In the genomic region with DNA sequence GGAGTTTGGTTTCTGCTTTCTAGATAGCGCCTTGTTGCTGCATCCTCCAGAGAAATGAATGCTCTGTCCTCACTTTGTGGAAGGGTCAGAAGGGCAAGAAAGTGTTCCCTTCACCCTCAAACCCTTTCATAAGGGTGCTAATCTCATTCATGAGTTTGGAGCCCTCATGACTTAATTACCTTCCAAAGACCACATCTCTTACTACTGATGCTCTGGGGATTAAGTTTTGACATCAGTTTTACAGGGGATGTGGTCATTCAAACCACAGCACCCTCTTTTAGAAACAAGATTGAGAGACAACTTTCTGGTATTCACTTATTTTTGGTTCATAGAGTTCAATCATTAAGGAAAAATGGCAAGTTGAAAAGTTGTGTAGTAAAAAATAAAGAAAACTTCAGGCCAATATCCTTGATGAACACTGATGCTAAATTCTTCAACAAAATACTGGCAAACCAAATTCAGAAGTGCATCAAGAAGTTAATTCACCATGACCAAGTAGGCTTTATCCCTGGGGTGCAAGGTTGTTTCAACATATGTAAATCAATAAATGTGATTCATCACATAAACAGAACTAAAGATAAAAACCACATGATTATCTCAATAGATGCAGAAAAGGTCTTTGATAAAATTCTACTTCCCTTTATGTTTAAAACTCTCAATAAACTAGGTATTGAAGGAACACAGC, we compare ENCODE assay signal across 16 cellular contexts.
DNase-seq lines count a peak whose midpoint lies in the region; ATAC-seq, FAIRE-seq and TF ChIP-seq lines count a peak whose summit lies in the region.
"Had no signal": no experiment of that assay in that cellular context is flagged by ENCODE, and none has a peak within 500 bp of the region (broad histone marks: within the 10 kb centered on the region; RNA-seq: fewer than 3 reads in every experiment).

No MANE protein-coding gene starts in this region.

- POLR2A ChIA-PET in GM10248 (lab: Yijun Ruan, JAX), result no interaction called here

- peaks cover 0 to 2% (median 0%) of the 10 kb centered on the region in 11 experiments; a peak in 3 of 22 replicates for H3K27me3 ChIP-seq in BLaER1 treated with 17β-estradiol and CSF1 and Interleukin-3, amounts not matched to agents 10 nM and 100 nM
- no peaks in the 10 kb centered on the region for H3K27me3 ChIP-seq in body of pancreas
- H3K27me3 ChIP-seq in heart left ventricle, result no peaks in the 10 kb centered on the region
- H3K27me3 ChIP-seq: esophagus muscularis mucosa, pancreas, SJSA1 had no signal

- H3K27ac ChIP-seq in BLaER1 treated with 17β-estradiol and CSF1 and Interleukin-3, amounts not matched to agents 10 nM and 100 nM, result peak overlapping the region in 10 of 11 experiments; percentile 47 to 80 (median 62); a peak in 21 of 22 replicates
- H3K27ac ChIP-seq in body of pancreas (no peak overlapping the region), heart left ventricle (no peak overlapping the region)
- H3K27ac ChIP-seq: esophagus muscularis mucosa, pancreas, SJSA1, WERI-Rb-1 had no signal

- H3K9ac ChIP-seq in BLaER1 treated with 17β-estradiol and CSF1 and Interleukin-3, amounts not matched to agents 10 nM and 100 nM, result peak overlapping the region in 3 of 11 experiments; percentile 31 to 51 (median 41); a peak in 5 of 22 replicates

- DNase-seq in GM12891 (ENCODE audit: insufficient read length, low spot score) (no peak), GM10248 (ENCODE audit: extremely low spot score) (no peak), body of pancreas (no peak), heart left ventricle (no peak)
- DNase-seq: NCI-H1417, NCI-H774, pancreas, WERI-Rb-1 had no signal

- TF ChIP-seq POLR2A in GM12891 (IDR thresholded peaks at IDR 0.05; ENCODE audit: low read depth, low read length) (no peak), body of pancreas (IDR thresholded peaks at IDR 0.05) (no peak), heart left ventricle (IDR thresholded peaks at IDR 0.05) (no peak)

- peaks cover 0 to 2% (median 0%) of the 10 kb centered on the region in 11 experiments; a peak in 2 of 22 replicates for H4K20me1 ChIP-seq in BLaER1 treated with 17β-estradiol and CSF1 and Interleukin-3, amounts not matched to agents 10 nM and 100 nM

- H3K9me3 ChIP-seq in BLaER1 treated with 17β-estradiol and CSF1 and Interleukin-3, amounts not matched to agents 10 nM and 100 nM (replicated peaks in 1 of 11), result peaks cover 6 to 29% (median 17%) of the 10 kb centered on the region in 11 experiments; a peak in 18 of 22 replicates
- H3K9me3 ChIP-seq in body of pancreas, result no peaks in the 10 kb centered on the region
- peaks cover 0 to 23% (median 4%) of the 10 kb centered on the region in 12 donors for H3K9me3 ChIP-seq in heart left ventricle
- H3K9me3 ChIP-seq: esophagus muscularis mucosa, pancreas, SJSA1 had no signal

- H3K4me3 ChIP-seq in BLaER1 treated with 17β-estradiol and CSF1 and Interleukin-3, amounts not matched to agents 10 nM and 100 nM, result peak overlapping the region in 2 of 10 experiments; percentile 18 to 32; a peak in 2 of 20 replicates
- H3K4me3 ChIP-seq in body of pancreas (no peak overlapping the region), heart left ventricle (no peak overlapping the region)
- H3K4me3 ChIP-seq: esophagus muscularis mucosa, pancreas, SJSA1 had no signal

- CTCF ChIA-PET in GM10248 (lab: Yijun Ruan, JAX), result no interaction called here

- ATAC-seq in GM19328 (IDR thresholded peaks at IDR 0.05; ENCODE audit: unreplicated experiment), result peak; percentile 38
- peak; percentile 45 for ATAC-seq in HG02763 (IDR thresholded peaks at IDR 0.05; ENCODE audit: unreplicated experiment)
- ATAC-seq in HG03520 (IDR thresholded peaks at IDR 0.05; ENCODE audit: unreplicated experiment), result peak; percentile 46
- ATAC-seq in body of pancreas, result no peak
- no peak for ATAC-seq in heart left ventricle
- ATAC-seq: pancreas had no signal

- intact Hi-C loops in body of pancreas (cut with DNase I), result no loop called here
- intact Hi-C loops in heart left ventricle (cut with DNase I), result no loop called here

- H3K4me2 ChIP-seq in BLaER1 treated with 17β-estradiol and CSF1 and Interleukin-3, amounts not matched to agents 10 nM and 100 nM, result peak overlapping the region; percentile 33 to 80 (median 55)

- no peak for FAIRE-seq in GM12891 (lab: Jason Lieb, UNC)
- FAIRE-seq: colon, H54, pancreas had no signal

- no peaks in the 10 kb centered on the region for H3K36me3 ChIP-seq in BLaER1 treated with 17β-estradiol and CSF1 and Interleukin-3, amounts not matched to agents 10 nM and 100 nM
- no peaks in the 10 kb centered on the region for H3K36me3 ChIP-seq in body of pancreas (replicated peaks in 1 of 2; ENCODE audit: insufficient read depth in 1 of 2, low read depth in 2 of 2)
- H3K36me3 ChIP-seq in heart left ventricle, result no peaks in the 10 kb centered on the region
- H3K36me3 ChIP-seq: esophagus muscularis mucosa, pancreas, SJSA1, WERI-Rb-1 had no signal

- 79 to 95% methylated on average over 1 of the region's 1 CpG for WGBS in body of pancreas, 2 donors
- 77 to 96% (median 95%) methylated on average over 1 of the region's 1 CpG for WGBS in heart left ventricle, 4 donors

- TF ChIP-seq CTCF in GM10248 (IDR thresholded peaks at IDR 0.05; ENCODE audit: control extremely low read depth, extremely low read depth, low read depth, missing control alignments), result no peak
- TF ChIP-seq CTCF in body of pancreas (IDR thresholded peaks at IDR 0.05), result no peak
- TF ChIP-seq CTCF in heart left ventricle (IDR thresholded peaks at IDR 0.05), result no peak

- peaks cover 21 to 44% (median 36%) of the 10 kb centered on the region in 10 experiments for H3K4me1 ChIP-seq in BLaER1 treated with 17β-estradiol and CSF1 and Interleukin-3, amounts not matched to agents 10 nM and 100 nM
- no peaks in the 10 kb centered on the region for H3K4me1 ChIP-seq in body of pancreas
- H3K4me1 ChIP-seq in heart left ventricle, result peaks cover 0 to 8% (median 2%) of the 10 kb centered on the region in 12 donors
- H3K4me1 ChIP-seq: SJSA1 had no signal

TF ChIP-seq in GM12891, 5 proteins besides CTCF, POLR2A, EP300 and RAD21:
- no peak for TF ChIP-seq PAX5 (IDR thresholded peaks at IDR 0.05; ENCODE audit: insufficient read depth, low read length, severe bottlenecking)
- TF ChIP-seq POLR2AphosphoS5 (IDR thresholded peaks at IDR 0.05; ENCODE audit: low read depth, low read length), result no peak
- TF ChIP-seq TAF1 (IDR thresholded peaks at IDR 0.05; ENCODE audit: low read depth, low read length), result no peak
- TF ChIP-seq POU2F2 (IDR thresholded peaks at IDR 0.05; ENCODE audit: low read depth, low read length), result no peak
- no peak for TF ChIP-seq SPI1 (IDR thresholded peaks at IDR 0.05; ENCODE audit: low read depth, low read length)

Comparison
In these comparisons a context has a peak if more than half of its experiments do, and no peak if none do; other contexts are left out.
1. H3K27ac ChIP-seq: peak in BLaER1 treated with 17β-estradiol and CSF1 and Interleukin-3, amounts not matched to agents 10 nM and 100 nM (10 of 11); none in body of pancreas (0 of 4) and heart left ventricle (0 of 12).
2. ATAC-seq: peak in GM19328 (single experiment), HG02763 (single experiment) and HG03520 (single experiment); none in body of pancreas (single experiment) and heart left ventricle (0 of 4).